ENCODE assay signal across 10 cellular contexts in genomic region chr5:172559004-172559932, GRCh38.
DNase-seq lines count a peak whose midpoint lies in the region; ATAC-seq and TF ChIP-seq lines count a peak whose summit lies in the region.
"Had no signal": no experiment of that assay in that cellular context is flagged by ENCODE, and none has a peak within 500 bp of the region (broad histone marks: within the 10 kb centered on the region; RNA-seq: fewer than 3 reads in every experiment).

No MANE protein-coding gene starts in this region.

- H3K4me1 ChIP-seq in SK-N-SH (ENCODE audit: control insufficient read depth in 1 of 2, insufficient read depth in 2 of 2, low read depth in 1 of 2, low read length in 1 of 2) (peaks cover 0 to 17% of the 10 kb centered on the region in 2 experiments; a peak in 1 of 4 replicates), foreskin keratinocyte (peaks cover 7% of the 10 kb centered on the region)

- H3K4me2 ChIP-seq in SK-N-SH: no peak overlapping the region

- no peaks in the 10 kb centered on the region for H3K36me3 Mint-ChIP-seq in activated T-cell treated with anti-CD3 and anti-CD28 coated beads, Interleukin-2, amount 50 U/mL, for 72 hours (ENCODE audit: insufficient read depth in 2 of 2)

- no peak overlapping the region for H3K4me3 ChIP-seq in SK-N-SH (ENCODE audit: low read depth in 2 of 2, low read length in 1 of 2)
- H3K4me3 ChIP-seq in retinal pigment epithelial cell (ENCODE audit: low read length): no peak overlapping the region

- no peak overlapping the region for H3K27ac Mint-ChIP-seq in activated T-cell treated with anti-CD3 and anti-CD28 coated beads, Interleukin-2, amount 50 U/mL, for 72 hours

- peaks cover 20% of the 10 kb centered on the region for H3K27me3 Mint-ChIP-seq in activated T-cell treated with anti-CD3 and anti-CD28 coated beads, Interleukin-2, amount 50 U/mL, for 72 hours (ENCODE audit: low read depth)

- no peaks in the 10 kb centered on the region for H3K9me3 Mint-ChIP-seq in activated T-cell treated with anti-CD3 and anti-CD28 coated beads, Interleukin-2, amount 50 U/mL, for 72 hours

- CTCF ChIA-PET in SK-N-SH (lab: Yijun Ruan, JAX): no interaction called here

- H3K9me3 ChIP-seq in SK-N-SH: no peaks in the 10 kb centered on the region

- H3K4me1 Mint-ChIP-seq in activated T-cell treated with anti-CD3 and anti-CD28 coated beads, Interleukin-2, amount 50 U/mL, for 72 hours (ENCODE audit: low read depth): no peaks in the 10 kb centered on the region

- no peak overlapping the region for H2AFZ ChIP-seq in SK-N-SH (ENCODE audit: low read depth)

- no peak for TF ChIP-seq RAD21 in SK-N-SH (IDR thresholded peaks at IDR 0.05; ENCODE audit: low read length)

- 63% methylated on average over 18 of the region's 23 CpGs for WGBS in SK-N-SH (ENCODE audit: low lambda C conversion rate)

- no peak overlapping the region for H3K9ac ChIP-seq in SK-N-SH

- TF ChIP-seq CTCF in SK-N-SH (IDR thresholded peaks at IDR 0.05): no peak
- TF ChIP-seq CTCF in foreskin keratinocyte (conservative IDR thresholded peaks at IDR 0.05): no peak
- TF ChIP-seq CTCF in retinal pigment epithelial cell (conservative IDR thresholded peaks at IDR 0.05; ENCODE audit: low read depth, low read length): no peak

- H3K36me3 ChIP-seq in SK-N-SH (replicated peaks in 1 of 2; ENCODE audit: control insufficient read depth in 1 of 2, insufficient read depth in 2 of 2, low read length in 1 of 2): no peaks in the 10 kb centered on the region

- H3K79me2 ChIP-seq in SK-N-SH (ENCODE audit: insufficient read depth): no peaks in the 10 kb centered on the region

- H3K27ac ChIP-seq in SK-N-SH (ENCODE audit: low read depth in 2 of 2, low read length in 1 of 2) (no peak overlapping the region), foreskin keratinocyte (peak overlapping the region; percentile 42)

- POLR2A ChIA-PET in SK-N-SH (lab: Yijun Ruan, JAX): no interaction called here

- ATAC-seq in foreskin keratinocyte (peak; percentile 76), GM18502 (IDR thresholded peaks at IDR 0.05; ENCODE audit: poor library complexity, unreplicated experiment) (no peak), HG03469 (IDR thresholded peaks at IDR 0.05; ENCODE audit: unreplicated experiment) (no peak), GM18858 (IDR thresholded peaks at IDR 0.05; ENCODE audit: unreplicated experiment) (no peak)
- no peak for ATAC-seq in activated T-cell treated with anti-CD3 and anti-CD28 coated beads, Interleukin-2, amount 50 U/mL, for 72 hours (replicated peaks in 1 of 2)

- H3K27me3 ChIP-seq in SK-N-SH (ENCODE audit: insufficient read depth) (peaks cover 17% of the 10 kb centered on the region; the same call in 1 of the 2 replicates), foreskin keratinocyte (peaks cover 14% of the 10 kb centered on the region)

- no peaks in the 10 kb centered on the region for H3K9me2 ChIP-seq in SK-N-SH

- no peak for TF ChIP-seq EP300 in SK-N-SH (IDR thresholded peaks at IDR 0.05; ENCODE audit: borderline replicate concordance in 1 of 2, low read depth in 1 of 2, low read length in 1 of 2)

- no peaks in the 10 kb centered on the region for H4K20me1 ChIP-seq in SK-N-SH (ENCODE audit: insufficient read depth)

- DNase-seq in Daoy (ENCODE audit: low read depth) (peak; percentile 91), SK-N-SH (no peak), foreskin keratinocyte (peak; percentile 79 to 86), retinal pigment epithelial cell (ENCODE audit: low read depth) (peak; percentile 6)
- no peak for DNase-seq in activated T-cell treated with anti-CD3 and anti-CD28 coated beads, Interleukin-2, amount 50 U/mL, for 72 hours
- DNase-seq: DND-41, NCI-H510A treated with DMSO at 0.1 percent for 48 hours had no signal

- no peak overlapping the region for H3K4me3 Mint-ChIP-seq in activated T-cell treated with anti-CD3 and anti-CD28 coated beads, Interleukin-2, amount 50 U/mL, for 72 hours

- H3F3A ChIP-seq in SK-N-SH (replicated peaks; ENCODE audit: insufficient read depth): no peaks in the 10 kb centered on the region

TF ChIP-seq in SK-N-SH, 30 proteins besides CTCF, POLR2A, EP300 and RAD21:
- no peak for TF ChIP-seq USF2 (IDR thresholded peaks at IDR 0.05; ENCODE audit: borderline replicate concordance, low read depth, low read length)
- TF ChIP-seq NFIC (IDR thresholded peaks at IDR 0.05; ENCODE audit: borderline replicate concordance): peak; percentile 66
- TF ChIP-seq FOXJ3 (CRISPR knock-in tag; IDR thresholded peaks at IDR 0.05): no peak
- no peak for TF ChIP-seq MXI1 (IDR thresholded peaks at IDR 0.05; ENCODE audit: low read depth, low read length)
- no peak for TF ChIP-seq RCOR1 (IDR thresholded peaks at IDR 0.05; ENCODE audit: low read length)
- no peak for TF ChIP-seq CHD2 (IDR thresholded peaks at IDR 0.05; ENCODE audit: low read length, partially characterized antibody)
- TF ChIP-seq FOXM1 (IDR thresholded peaks at IDR 0.05; ENCODE audit: low read depth): no peak
- TF ChIP-seq TAF1 (IDR thresholded peaks at IDR 0.05; ENCODE audit: borderline replicate concordance, low read depth, low read length): no peak
- no peak for TF ChIP-seq EZH2phosphoT487 (IDR thresholded peaks at IDR 0.05; ENCODE audit: borderline replicate concordance, low read depth)
- peak; percentile 63 for TF ChIP-seq PBX3 (IDR thresholded peaks at IDR 0.05)
TF ChIP-seq in SK-N-SH: peak in this region for 2.

Comparison
In these comparisons a context has a peak if more than half of its experiments do, and no peak if none do; other contexts are left out.
1. DNase-seq: peak in Daoy (single experiment), foreskin keratinocyte (2 of 2) and retinal pigment epithelial cell (single experiment); none in SK-N-SH (single experiment) and activated T-cell treated with anti-CD3 and anti-CD28 coated beads, Interleukin-2, amount 50 U/mL, for 72 hours (0 of 2).